ENCODE assay signal across 18 cellular contexts in genomic region chr20:40326794-40327193, GRCh38.
DNase-seq lines count a peak whose midpoint lies in the region; TF ChIP-seq lines count a peak whose summit lies in the region.
"Had no signal": no experiment of that assay in that cellular context is flagged by ENCODE, and none has a peak within 500 bp of the region (broad histone marks: within the 10 kb centered on the region; RNA-seq: fewer than 3 reads in every experiment).

No MANE protein-coding gene starts in this region.

- POLR2A ChIA-PET in RWPE1 (lab: Yijun Ruan, JAX; ENCODE audit: low non-redundant PET) = no interaction called here

- CTCF ChIA-PET in RWPE1 (lab: Yijun Ruan, JAX) = no interaction called here

- H4K20me1 ChIP-seq in BLaER1 treated with 17β-estradiol and CSF1 and Interleukin-3, amounts not matched to agents 10 nM and 100 nM = no peaks in the 10 kb centered on the region
- H4K20me1 ChIP-seq in osteoblast (ENCODE audit: insufficient read depth, low read length) = no peaks in the 10 kb centered on the region

- H3K4me3 Mint-ChIP-seq in dendritic cell treated with granulocyte-macrophage colony-stimulating factor and Interleukin-4, amounts not matched to agents 40 ng/mL and 50 ng/mL, for 4 days = no peak overlapping the region
- H3K4me3 Mint-ChIP-seq: CD8-positive, alpha-beta memory T cell had no signal

- H3K4me2 ChIP-seq in BLaER1 treated with 17β-estradiol and CSF1 and Interleukin-3, amounts not matched to agents 10 nM and 100 nM = peak overlapping the region; percentile 41 to 85 (median 73)
- no peak overlapping the region for H3K4me2 ChIP-seq in osteoblast (ENCODE audit: insufficient read depth, low read length)

- H3K27ac Mint-ChIP-seq in dendritic cell treated with granulocyte-macrophage colony-stimulating factor and Interleukin-4, amounts not matched to agents 40 ng/mL and 50 ng/mL, for 4 days = peak overlapping the region; percentile 86
- H3K27ac Mint-ChIP-seq: CD8-positive, alpha-beta memory T cell had no signal

- H3K36me3 ChIP-seq in BLaER1 treated with 17β-estradiol and CSF1 and Interleukin-3, amounts not matched to agents 10 nM and 100 nM = no peaks in the 10 kb centered on the region
- H3K36me3 ChIP-seq in MG63 (no peaks in the 10 kb centered on the region), osteoblast (ENCODE audit: insufficient read depth, low read length) (no peaks in the 10 kb centered on the region)
- H3K36me3 ChIP-seq: Peyer's patch, SJSA1 had no signal

- no peaks in the 10 kb centered on the region for H3K27me3 ChIP-seq in BLaER1 treated with 17β-estradiol and CSF1 and Interleukin-3, amounts not matched to agents 10 nM and 100 nM
- no peaks in the 10 kb centered on the region for H3K27me3 ChIP-seq in MG63
- H3K27me3 ChIP-seq in osteoblast (ENCODE audit: insufficient read depth, low read length) = no peaks in the 10 kb centered on the region
- H3K27me3 ChIP-seq: Peyer's patch, SJSA1 had no signal

- peaks cover 80% of the 10 kb centered on the region for H3K4me1 Mint-ChIP-seq in dendritic cell treated with granulocyte-macrophage colony-stimulating factor and Interleukin-4, amounts not matched to agents 40 ng/mL and 50 ng/mL, for 4 days (ENCODE audit: low read depth)
- H3K4me1 Mint-ChIP-seq: CD8-positive, alpha-beta memory T cell had no signal

- peak; percentile 26 for DNase-seq in MG63
- DNase-seq in osteoblast (ENCODE audit: insufficient read length, low spot score, missing footprints) = peak; percentile 26
- DNase-seq in RWPE1 (ENCODE audit: low spot score) = no peak
- DNase-seq in NCI-H226 = no peak
- DNase-seq in DMS79 treated with DMSO at 0.1 percent for 48 hours (lab: John Stamatoyannopoulos, UW) = no peak
- no peak for DNase-seq in cardiac septum (ENCODE audit: low spot score)
- DNase-seq: Calu3; CD8-positive, alpha-beta memory T cell; EL; NCI-H1694; NCI-H2081; NCI-H2171; NCI-H526; Peyer's patch had no signal

- intact Hi-C loops in dendritic cell treated with granulocyte-macrophage colony-stimulating factor and Interleukin-4, amounts not matched to agents 40 ng/mL and 50 ng/mL, for 4 days (cut with micrococcal nuclease) = loop anchor here (10.0 kb wide), 1 partner anchor 48 kb away; no protein-coding TSS in a partner anchor
- intact Hi-C loops in cardiac septum (cut with DNase I) = no loop called here

- H3K36me3 Mint-ChIP-seq in dendritic cell treated with granulocyte-macrophage colony-stimulating factor and Interleukin-4, amounts not matched to agents 40 ng/mL and 50 ng/mL, for 4 days (ENCODE audit: low read depth) = no peaks in the 10 kb centered on the region
- H3K36me3 Mint-ChIP-seq: CD8-positive, alpha-beta memory T cell had no signal

- TF ChIP-seq CTCF in osteoblast (IDR thresholded peaks at IDR 0.05; ENCODE audit: extremely low read depth, low read depth, low read length) (no peak), RWPE1 (conservative IDR thresholded peaks at IDR 0.05; ENCODE audit: low read depth) (no peak)

- H3K4me1 ChIP-seq in BLaER1 treated with 17β-estradiol and CSF1 and Interleukin-3, amounts not matched to agents 10 nM and 100 nM = peaks cover 7 to 98% (median 53%) of the 10 kb centered on the region in 10 experiments
- no peaks in the 10 kb centered on the region for H3K4me1 ChIP-seq in osteoblast (ENCODE audit: insufficient read depth, low read length)
- H3K4me1 ChIP-seq: Peyer's patch, SJSA1 had no signal

- peak overlapping the region in 1 of 10 experiments; percentile 10; a peak in 1 of 20 replicates for H3K4me3 ChIP-seq in BLaER1 treated with 17β-estradiol and CSF1 and Interleukin-3, amounts not matched to agents 10 nM and 100 nM
- H3K4me3 ChIP-seq in MG63 (no peak overlapping the region), osteoblast (ENCODE audit: insufficient read depth, low read length) (no peak overlapping the region)
- H3K4me3 ChIP-seq: K562, Peyer's patch, SJSA1 had no signal

- H3K9me3 ChIP-seq in BLaER1 treated with 17β-estradiol and CSF1 and Interleukin-3, amounts not matched to agents 10 nM and 100 nM (replicated peaks in 1 of 11) = no peaks in the 10 kb centered on the region
- H3K9me3 ChIP-seq in MG63 (no peaks in the 10 kb centered on the region), osteoblast (ENCODE audit: low read depth, low read length) (no peaks in the 10 kb centered on the region)
- H3K9me3 ChIP-seq: Peyer's patch, SJSA1 had no signal

- no peaks in the 10 kb centered on the region for H3K9me3 Mint-ChIP-seq in dendritic cell treated with granulocyte-macrophage colony-stimulating factor and Interleukin-4, amounts not matched to agents 40 ng/mL and 50 ng/mL, for 4 days

- H3K79me2 ChIP-seq in osteoblast (ENCODE audit: insufficient read depth, low read length) = no peaks in the 10 kb centered on the region

- peak overlapping the region in 6 of 11 experiments; percentile 20 to 73 (median 64); a peak in 9 of 22 replicates for H3K9ac ChIP-seq in BLaER1 treated with 17β-estradiol and CSF1 and Interleukin-3, amounts not matched to agents 10 nM and 100 nM

- H3K27me3 Mint-ChIP-seq in dendritic cell treated with granulocyte-macrophage colony-stimulating factor and Interleukin-4, amounts not matched to agents 40 ng/mL and 50 ng/mL, for 4 days = no peaks in the 10 kb centered on the region

- peak overlapping the region; percentile 53 to 92 (median 72); a peak in 21 of 22 replicates for H3K27ac ChIP-seq in BLaER1 treated with 17β-estradiol and CSF1 and Interleukin-3, amounts not matched to agents 10 nM and 100 nM
- no peak overlapping the region for H3K27ac ChIP-seq in osteoblast (ENCODE audit: low read depth, low read length)
- no peak overlapping the region for H3K27ac ChIP-seq in RWPE1
- H3K27ac ChIP-seq: Peyer's patch, SJSA1 had no signal

- H2AFZ ChIP-seq in osteoblast (ENCODE audit: low read length) = no peak overlapping the region

Comparison
In these comparisons a context has a peak if more than half of its experiments do, and no peak if none do; other contexts are left out.
1. H3K27ac ChIP-seq: peak in BLaER1 treated with 17β-estradiol and CSF1 and Interleukin-3, amounts not matched to agents 10 nM and 100 nM (11 of 11); none in osteoblast (single experiment) and RWPE1 (single experiment).
2. DNase-seq: peak in MG63 (single experiment) and osteoblast (single experiment); none in RWPE1 (single experiment), NCI-H226 (single experiment), DMS79 treated with DMSO at 0.1 percent for 48 hours (single experiment) and cardiac septum (single experiment).